1 cellular context compared by ENCODE assay signal in genomic region chrX:154401045-154401799, GRCh38.
TF ChIP-seq lines count a peak whose summit lies in the region.

No MANE protein-coding gene starts in this region.

TF ChIP-seq in liver, 16 proteins besides CTCF, POLR2A, EP300 and RAD21 (continued from another document):
- peak; percentile 13 for TF ChIP-seq SP1 (IDR thresholded peaks at IDR 0.05)
- TF ChIP-seq YY1 (IDR thresholded peaks at IDR 0.05) = no peak
TF ChIP-seq in liver: peak in this region for 5.
